In genomic region chr1:25645641-25646400, GRCh38 we compare ENCODE assay signal across 17 cellular contexts. TPM values are rescaled to one million over a fixed set of nuclear protein-coding genes. Genes with fewer than 3 reads are reported as not detected.
A peak's percentile ranks its signal among the peaks of the same experiment; 100 is the strongest.
DNase-seq lines count a peak whose midpoint lies in the region; ATAC-seq and TF ChIP-seq lines count a peak whose summit lies in the region.
"Had no signal": no experiment of that assay in that cellular context is flagged by ENCODE, and none has a peak within 500 bp of the region (broad histone marks: within the 10 kb centered on the region; RNA-seq: fewer than 3 reads in every experiment).

No MANE protein-coding gene starts in this region.

- peak; percentile 53 for DNase-seq in activated CD8-positive, alpha-beta memory T cell treated with anti-CD3 and anti-CD28 coated beads for 24 hours
- no peak for DNase-seq in activated CD8-positive, alpha-beta memory T cell treated with anti-CD3 and anti-CD28 coated beads, Interleukin-2, amount 50 U/mL, for 4 hours
- peak; percentile 78 for DNase-seq in NCI-H2029 treated with DMSO at 0.1 percent for 48 hours (lab: John Stamatoyannopoulos, UW)
- peak; percentile 48 for DNase-seq in activated CD8-positive, alpha-beta memory T cell treated with anti-CD3 and anti-CD28 coated beads, Interleukin-2, amount 50 U/mL, for 48 hours
- peak; percentile 9 for DNase-seq in testis
- no peak for DNase-seq in SHP77 (lab: John Stamatoyannopoulos, UW)
- no peak for DNase-seq in stimulated activated CD4-positive, alpha-beta T cell treated with anti-CD3 and anti-CD28 coated beads, Interleukin-2, amount 100 ng/mL, for 24 hours
- DNase-seq: activated CD4-positive, alpha-beta T cell treated with anti-CD3 and anti-CD28 coated beads, Interleukin-2, amount 50 U/mL, for 48 hours; cortex of kidney; Karpas-422; NCI-H510A; right lobe of liver; T-cell had no signal

- ATAC-seq in GM18909 (IDR thresholded peaks at IDR 0.05; ENCODE audit: poor library complexity, unreplicated experiment), result no peak
- ATAC-seq: right lobe of liver; stimulated activated memory B cell treated with anti-CD40 and anti-IgM and Interleukin-4, amounts not matched to agents 10 μg/mL and 1 μg/mL and 100 μg/mL, for 72 hours; T-cell had no signal

- H3K9me3 ChIP-seq in testis, result no peaks in the 10 kb centered on the region
- H3K9me3 ChIP-seq: right lobe of liver had no signal

- 93% methylated on average over 22 of the region's 23 CpGs for WGBS in testis, 2 donors

- no peak for TF ChIP-seq POLR2A in testis (IDR thresholded peaks at IDR 0.05)

- TF ChIP-seq CTCF in testis (IDR thresholded peaks at IDR 0.05), result no peak

- H3K4me1 ChIP-seq in testis, result peaks cover 5% of the 10 kb centered on the region

- no peak overlapping the region for H3K4me3 ChIP-seq in testis
- H3K4me3 ChIP-seq: hepatocyte, right lobe of liver had no signal

- H3K27me3 ChIP-seq in testis, result no peaks in the 10 kb centered on the region
- H3K27me3 ChIP-seq: hepatocyte, right lobe of liver had no signal

- intact Hi-C loops in testis (cut with DNase I; ENCODE audit: low total_unique reads), result no loop called here

- no peaks in the 10 kb centered on the region for H3K36me3 ChIP-seq in testis (ENCODE audit: low read depth, missing control alignments)
- H3K36me3 ChIP-seq: right lobe of liver had no signal

- H3K27ac ChIP-seq in testis, result no peak overlapping the region
- H3K27ac ChIP-seq: hepatocyte, right lobe of liver had no signal

RNA-seq across cellular contexts. Expression of gene MAN1C1, which starts 29.2 kb away (rescaled TPM):
- 10 to 100 TPM; 12.8 to 21.1 TPM for total RNA-seq in testis
- polyA plus RNA-seq in testis (ENCODE audit: insufficient read depth, low read depth, low replicate concordance), result 14.8 TPM
- total RNA-seq: HT1080 had no signal

Comparison
In these comparisons a context has a peak if more than half of its experiments do, and no peak if none do; other contexts are left out.
1. DNase-seq: peak in activated CD8-positive, alpha-beta memory T cell treated with anti-CD3 and anti-CD28 coated beads for 24 hours (single experiment), NCI-H2029 treated with DMSO at 0.1 percent for 48 hours (single experiment), activated CD8-positive, alpha-beta memory T cell treated with anti-CD3 and anti-CD28 coated beads, Interleukin-2, amount 50 U/mL, for 48 hours (single experiment) and testis (single experiment); none in activated CD8-positive, alpha-beta memory T cell treated with anti-CD3 and anti-CD28 coated beads, Interleukin-2, amount 50 U/mL, for 4 hours (single experiment), SHP77 (0 of 2) and stimulated activated CD4-positive, alpha-beta T cell treated with anti-CD3 and anti-CD28 coated beads, Interleukin-2, amount 100 ng/mL, for 24 hours (0 of 2).